ENCODE assay signal across 18 cellular contexts in genomic region chr18:79117791-79118190, GRCh38. TPM values are rescaled to one million over a fixed set of nuclear protein-coding genes. Genes with fewer than 3 reads are reported as not detected.
DNase-seq lines count a peak whose midpoint lies in the region; ATAC-seq, FAIRE-seq and TF ChIP-seq lines count a peak whose summit lies in the region.
"Had no signal": no experiment of that assay in that cellular context is flagged by ENCODE, and none has a peak within 500 bp of the region (broad histone marks: within the 10 kb centered on the region; RNA-seq: fewer than 3 reads in every experiment).

No MANE protein-coding gene starts in this region.

- H3K36me3 ChIP-seq in IMR-90 (ENCODE audit: control insufficient read depth, insufficient read depth, low read length), result peaks cover 7% of the 10 kb centered on the region
- H3K36me3 ChIP-seq in K562 (ENCODE audit: control insufficient read depth, insufficient read depth, low read length), result peaks cover 7% of the 10 kb centered on the region; the same call in 1 of the 3 replicates
- H3K36me3 ChIP-seq in gastrocnemius medialis, result peaks cover 0 to 8% of the 10 kb centered on the region in 2 donors
- H3K36me3 ChIP-seq: HAP-1 had no signal

- H3K79me2 ChIP-seq in K562 (ENCODE audit: control insufficient read depth, insufficient read depth, low read length), result no peaks in the 10 kb centered on the region

- POLR2A ChIA-PET in IMR-90 (lab: Charles Lee; ENCODE audit: unreplicated experiment), result no interaction called here
- POLR2A ChIA-PET in K562 (lab: Yijun Ruan, JAX), result no interaction called here
- POLR2A ChIA-PET in RWPE1 (lab: Yijun Ruan, JAX; ENCODE audit: low non-redundant PET), result no interaction called here

- H2BK120ac ChIP-seq in IMR-90 (ENCODE audit: low read depth, low read length), result no peak overlapping the region

- H3K9ac ChIP-seq in IMR-90 (ENCODE audit: low read depth, low read length), result no peak overlapping the region
- no peak overlapping the region for H3K9ac ChIP-seq in K562 (ENCODE audit: insufficient read depth in 1 of 2, low read depth in 2 of 2, low read length in 2 of 2)
- H3K9ac ChIP-seq: GM23248 had no signal

- no peak for ATAC-seq in IMR-90 (ENCODE audit: low read depth)
- ATAC-seq in K562, result no peak
- no peak for ATAC-seq in gastrocnemius medialis
- ATAC-seq: GM12878 had no signal

- no peaks in the 10 kb centered on the region for H3K9me3 ChIP-seq in IMR-90 (ENCODE audit: control insufficient read depth, insufficient read depth, low read length)
- no peaks in the 10 kb centered on the region for H3K9me3 ChIP-seq in K562 (replicated peaks; ENCODE audit: control insufficient read depth, insufficient read depth, low read depth, low read length)
- H3K9me3 ChIP-seq in gastrocnemius medialis, result no peaks in the 10 kb centered on the region
- H3K9me3 ChIP-seq: HAP-1 had no signal

- FAIRE-seq in K562 (lab: Jason Lieb, UNC), result no peak
- peak; percentile 28 for FAIRE-seq in frontal cortex (lab: Jason Lieb, UNC)
- FAIRE-seq: A204.1, GM12878 had no signal

- no peak for TF ChIP-seq EP300 in K562 (IDR thresholded peaks at IDR 0.05; ENCODE audit: low read length)

- H3K79me1 ChIP-seq in IMR-90 (ENCODE audit: low read depth in 1 of 2, low read length in 2 of 2), result peaks cover 0 to 3% of the 10 kb centered on the region in 2 experiments; a peak in 2 of 4 replicates

- no peak overlapping the region for H4K5ac ChIP-seq in IMR-90 (ENCODE audit: low read depth, low read length)

- H2AK5ac ChIP-seq in IMR-90 (ENCODE audit: low read depth, low read length), result no peak overlapping the region

- TF ChIP-seq CTCF in IMR-90 (conservative IDR thresholded peaks at IDR 0.05; ENCODE audit: low read depth, low read length) (no peak), K562 (IDR thresholded peaks at IDR 0.05 in 2 of 3, conservative IDR thresholded peaks at IDR 0.05 in 1 of 3; ENCODE audit: insufficient read depth in 2 of 3, low read depth in 1 of 3, low read length in 3 of 3) (no peak), gastrocnemius medialis (IDR thresholded peaks at IDR 0.05 in 4 of 5, conservative IDR thresholded peaks at IDR 0.05 in 1 of 5) (no peak), RWPE1 (conservative IDR thresholded peaks at IDR 0.05; ENCODE audit: low read depth) (no peak)

- no peak overlapping the region for H3K14ac ChIP-seq in IMR-90 (replicated peaks; ENCODE audit: low read depth, low read length)

- in situ Hi-C loops in IMR-90 (cut with MboI; ENCODE audit: low sequenced_read_pairs) (no loop called here), K562 (cut with MboI) (no loop called here), gastrocnemius medialis (cut with MboI; ENCODE audit: low sequenced_read_pairs in 4 of 4) (no loop called here)

- TF ChIP-seq POLR2A in IMR-90 (IDR thresholded peaks at IDR 0.05; ENCODE audit: low read depth, low read length), result no peak
- TF ChIP-seq POLR2A in K562 (conservative IDR thresholded peaks at IDR 0.05), result no peak
- TF ChIP-seq POLR2A in gastrocnemius medialis (IDR thresholded peaks at IDR 0.05), result no peak

- H3K4me1 ChIP-seq in IMR-90 (ENCODE audit: control insufficient read depth, insufficient read depth, low read length) (peaks cover 3% of the 10 kb centered on the region; the same call in 1 of the 2 replicates), K562 (replicated peaks in 1 of 2; ENCODE audit: control insufficient read depth in 2 of 2, insufficient read depth in 2 of 2, low read length in 2 of 2) (no peaks in the 10 kb centered on the region), gastrocnemius medialis (peaks cover 7 to 14% of the 10 kb centered on the region in 2 donors)
- H3K4me1 ChIP-seq: HAP-1 had no signal

- no peak overlapping the region for H2BK5ac ChIP-seq in IMR-90 (ENCODE audit: low read depth, low read length, poor library complexity, severe bottlenecking)

- H3K4me3 ChIP-seq in IMR-90 (ENCODE audit: insufficient read depth, low read depth, low read length) (no peak overlapping the region), K562 (no peak overlapping the region), gastrocnemius medialis (no peak overlapping the region)
- H3K4me3 ChIP-seq: GM12878, GM23248, HAP-1 had no signal

- H2BK20ac ChIP-seq in IMR-90 (ENCODE audit: low read depth, low read length), result no peak overlapping the region

- no peak overlapping the region for H2BK15ac ChIP-seq in IMR-90 (ENCODE audit: low read depth, low read length)

- dilution Hi-C loops in IMR-90 (cut with HindIII; ENCODE audit: low sequenced_read_pairs, unreplicated experiment), result no loop called here

- no peak overlapping the region for H3K18ac ChIP-seq in IMR-90 (ENCODE audit: low read depth, low read length)

- H3K9me1 ChIP-seq in IMR-90 (ENCODE audit: insufficient read depth, low read length) (peaks cover 3% of the 10 kb centered on the region; the same call in 1 of the 2 replicates), K562 (ENCODE audit: control insufficient read depth, insufficient read depth, low read length) (no peaks in the 10 kb centered on the region)

- no peak overlapping the region for H3K23ac ChIP-seq in IMR-90 (ENCODE audit: low read depth, low read length)

- CTCF ChIA-PET in IMR-90 (lab: Yijun Ruan, JAX) (no interaction called here), K562 (lab: Yijun Ruan, JAX; ENCODE audit: low intra/inter-chr PET ratio) (no interaction called here), RWPE1 (lab: Yijun Ruan, JAX) (no interaction called here)

- intact Hi-C loops in IMR-90 (cut with micrococcal nuclease) (no loop called here), K562 (cut with micrococcal nuclease) (no loop called here), gastrocnemius medialis (cut with DNase I; ENCODE audit: low total_unique reads) (no loop called here)

- BruUV-seq in IMR-90 (replicated peaks; lab: Mats Ljungman, UMichigan) (no TSS peak), K562 (replicated peaks; lab: Mats Ljungman, UMichigan) (no TSS peak)

- H3K4ac ChIP-seq in IMR-90 (ENCODE audit: low read depth, low read length), result no peak overlapping the region

- H3K56ac ChIP-seq in IMR-90 (ENCODE audit: extremely low read depth, insufficient read depth, low read length), result no peak overlapping the region

- TF ChIP-seq RAD21 in IMR-90 (IDR thresholded peaks at IDR 0.05; ENCODE audit: low read length), result no peak
- no peak for TF ChIP-seq RAD21 in K562 (CRISPR knock-in tag; conservative IDR thresholded peaks at IDR 0.05 in 1 of 2, IDR thresholded peaks at IDR 0.05 in 1 of 2)

- no peak overlapping the region for H3K27ac ChIP-seq in IMR-90 (ENCODE audit: insufficient read depth, low read length)
- H3K27ac ChIP-seq in K562 (ENCODE audit: extremely low read depth, low read depth, low read length), result no peak overlapping the region
- peak overlapping the region; percentile 11 to 26 (median 14) for H3K27ac ChIP-seq in gastrocnemius medialis
- H3K27ac ChIP-seq in RWPE1, result no peak overlapping the region
- H3K27ac ChIP-seq: GM23248, HL-60 had no signal

- H2AK9ac ChIP-seq in IMR-90 (replicated peaks; ENCODE audit: low read depth, low read length, poor library complexity), result no peak overlapping the region

- H4K20me1 ChIP-seq in IMR-90 (ENCODE audit: insufficient read depth, low read length) (no peaks in the 10 kb centered on the region), K562 (replicated peaks; ENCODE audit: control insufficient read depth, insufficient read depth, low read length) (no peaks in the 10 kb centered on the region)

- no CpG with 5 or more reads among the region's 1 CpG for WGBS in IMR-90 (ENCODE audit: extremely low coverage in 2 of 2, insufficient read length in 1 of 2), 2 experiments
- 0% methylated on average over 1 of the region's 1 CpG for WGBS in K562 (ENCODE audit: insufficient coverage, low coverage, missing lambda C conversion rate)

- H3K27me3 ChIP-seq in IMR-90 (ENCODE audit: control insufficient read depth, insufficient read depth, low read length), result no peaks in the 10 kb centered on the region
- no peaks in the 10 kb centered on the region for H3K27me3 ChIP-seq in K562 (ENCODE audit: control insufficient read depth in 2 of 2, insufficient read depth in 2 of 2, low read length in 2 of 2)
- H3K27me3 ChIP-seq in gastrocnemius medialis, result no peaks in the 10 kb centered on the region

- H2AFZ ChIP-seq in IMR-90 (replicated peaks; ENCODE audit: low read length, poor library complexity) (no peak overlapping the region), K562 (ENCODE audit: low read depth, low read length) (no peak overlapping the region)
- H2AFZ ChIP-seq: GM23248 had no signal

- DNase-seq in IMR-90, result no peak
- DNase-seq in K562 (ENCODE audit: extremely low read depth in 1 of 4, low spot score in 3 of 4), result no peak
- no peak for DNase-seq in frontal cortex (ENCODE audit: low spot score in 2 of 2)
- no peak for DNase-seq in gastrocnemius medialis
- no peak for DNase-seq in central memory CD4-positive, alpha-beta T cell
- DNase-seq in RWPE1 (ENCODE audit: low spot score), result no peak
- no peak for DNase-seq in NCI-H1694 (lab: John Stamatoyannopoulos, UW)
- no peak for DNase-seq in ureter (ENCODE audit: low spot score)
- DNase-seq: AML-193; Calu3; CD4-positive, alpha-beta memory T cell; DMS79 treated with DMSO at 0.1 percent for 48 hours; GM23248; KG1 had no signal

- H4K91ac ChIP-seq in IMR-90 (ENCODE audit: insufficient read depth, low read depth, low read length), result no peak overlapping the region

- H3K4me2 ChIP-seq in IMR-90 (ENCODE audit: low read depth, low read length), result no peak overlapping the region
- H3K4me2 ChIP-seq in K562 (ENCODE audit: insufficient read depth, low read length), result no peak overlapping the region

- H4K8ac ChIP-seq in IMR-90 (ENCODE audit: low read depth in 2 of 2, low read length in 2 of 2), result no peak overlapping the region

RNA-seq across cellular contexts. Expression of gene ATP9B, which starts 48.6 kb away (rescaled TPM):
- total RNA-seq in IMR-90 (2012; rRNA removed) (11.5 and 14.4 TPM in 2 replicates), K562 (2014; rRNA removed) (8.8 and 9.1 TPM in 2 replicates), K562 (2014; rRNA removed; fragmentation: Illumina TruSeq; extraction: Trizol) (8.2 and 11.6 TPM in 2 replicates), K562 (2015; rRNA removed; fragmentation: Illumina TruSeq; extraction: Trizol) (7.9 and 9.5 TPM in 2 replicates), K562 (2021) (9.8 and 13.2 TPM in 2 replicates), frontal cortex (51.4 TPM), gastrocnemius medialis (10 to 100 TPM in 3 of 4 donors, 1 to 10 TPM in 1; 9.9 to 33.6 (median 18.6) TPM), ureter (69.6 TPM)
- polyA plus RNA-seq in IMR-90 (2012; rRNA removed) (9.8 and 11.0 TPM in 2 replicates), K562 (2011; rRNA removed) (9.8 and 10.7 TPM in 2 replicates), K562 (2014; fragmentation: Illumina TruSeq; extraction: Trizol) (7.1 TPM in 2 replicates), K562 (2014; fragmentation: Nextera tagmentation; extraction: Ambion mirVana) (under 1 TPM; 0.66 TPM), K562 (2014; rRNA removed) (7.7 and 8.4 TPM in 2 replicates)
- polyA plus RNA-seq in IMR-90 (2012; cell fraction: cytosol; rRNA removed), result 4.8 and 10.4 TPM in 2 replicates
- 21.6 and 24.1 TPM in 2 replicates for polyA plus RNA-seq in IMR-90 (2012; cell fraction: nucleus; rRNA removed; ENCODE audit: low replicate concordance)
- total RNA-seq in K562 (2011; cell fraction: chromatin; rRNA removed; ENCODE audit: low replicate concordance), result 65.7 and 133 TPM in 2 replicates
- total RNA-seq in K562 (2011; cell fraction: nucleolus; rRNA removed), result 34.5 and 46.6 TPM in 2 replicates
- 49.6 and 76.0 TPM in 2 replicates for total RNA-seq in K562 (2011; cell fraction: nucleoplasm; rRNA removed)
- polyA plus RNA-seq in K562 (2011; cell fraction: cytosol; rRNA removed), result 12.4 and 12.6 TPM in 2 replicates
- 18.4 and 20.5 TPM in 2 replicates for polyA plus RNA-seq in K562 (2011; cell fraction: nucleus; rRNA removed)
- 5.1 and 9.3 TPM in 2 replicates for polyA plus RNA-seq in K562 (2012)
- 42.6 and 44.4 TPM in 2 replicates for polyA minus RNA-seq in K562 (2011; rRNA and poly(A)+ RNA removed)
- polyA minus RNA-seq in K562 (2011; cell fraction: cytosol; rRNA and poly(A)+ RNA removed), result 15.1 and 22.8 TPM in 2 replicates
- 45.0 and 65.4 TPM in 2 replicates for polyA minus RNA-seq in K562 (2011; cell fraction: nucleus; rRNA and poly(A)+ RNA removed)

Comparison
In these comparisons a context has a peak if more than half of its experiments do, and no peak if none do; other contexts are left out.
1. H3K27ac ChIP-seq: peak in gastrocnemius medialis (4 of 4); none in IMR-90 (single experiment), K562 (single experiment) and RWPE1 (single experiment).